Comparison of ENCODE assay signal across 17 cellular contexts in the genomic region with DNA sequence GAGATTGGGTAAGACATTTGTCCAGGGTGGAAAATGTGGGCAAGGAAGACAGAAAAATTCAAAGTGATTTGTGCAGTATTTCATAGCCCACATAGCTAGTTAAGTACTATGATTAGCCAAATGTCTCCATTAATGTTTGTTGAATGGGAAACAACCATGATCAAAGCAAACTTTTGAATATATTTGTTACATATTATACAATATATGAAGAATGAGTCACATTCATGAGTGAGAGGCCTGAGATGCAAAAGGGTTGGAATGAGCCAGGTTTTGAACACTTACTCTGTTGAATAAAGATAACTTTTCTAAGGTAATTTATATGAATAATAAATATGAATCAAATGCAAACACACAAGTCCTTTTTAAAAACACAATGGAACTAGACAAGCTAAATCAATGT.
"Had no signal": no experiment of that assay in that cellular context is flagged by ENCODE, and none has a peak within 500 bp of the region (broad histone marks: within the 10 kb centered on the region; RNA-seq: fewer than 3 reads in every experiment).

No MANE protein-coding gene starts in this region.

- H3K27me3 ChIP-seq: sigmoid colon, spleen, testis, upper lobe of left lung had no signal

- ATAC-seq: naive thymus-derived CD8-positive, alpha-beta T cell; stimulated activated memory B cell treated with anti-CD40 and anti-IgM and Interleukin-4, amounts not matched to agents 10 μg/mL and 1 μg/mL and 100 μg/mL, for 72 hours; WTC11 had no signal

- H3K27ac ChIP-seq: parathyroid adenoma, sigmoid colon, spleen, testis, upper lobe of left lung had no signal

- H3K4me3 ChIP-seq: sigmoid colon, spleen, testis, upper lobe of left lung had no signal

- H3K36me3 ChIP-seq: sigmoid colon, spleen, upper lobe of left lung had no signal

- H3K79me2 ChIP-seq: parathyroid adenoma had no signal

- H3K4me1 ChIP-seq: parathyroid adenoma, spleen, testis, upper lobe of left lung had no signal

- H3K9ac ChIP-seq: parathyroid adenoma had no signal

- DNase-seq: activated CD4-positive, alpha-beta memory T cell treated with anti-CD3 and anti-CD28 coated beads for 36 hours; activated CD4-positive, alpha-beta T cell treated with anti-CD3 and anti-CD28 coated beads for 4 hours; activated gamma-delta T cell treated with Interleukin-2 at 50 U/mL for 16 hours; activated T-cell treated with anti-CD3 and anti-CD28 coated beads for 4 hours; amygdala; erythroblast; head of caudate nucleus; mesendoderm; naive thymus-derived CD8-positive, alpha-beta T cell; sigmoid colon; spleen; stimulated activated CD4-positive, alpha-beta T cell treated with anti-CD3 and anti-CD28 coated beads, Interleukin-4, amount 100 ng/mL, for 4 hours; testis; upper lobe of left lung had no signal

- H2AFZ ChIP-seq: parathyroid adenoma had no signal

- H3K9me3 ChIP-seq: sigmoid colon, spleen, testis, upper lobe of left lung had no signal
